Comparison of ENCODE assay signal across 1 cellular context in the genomic region with DNA sequence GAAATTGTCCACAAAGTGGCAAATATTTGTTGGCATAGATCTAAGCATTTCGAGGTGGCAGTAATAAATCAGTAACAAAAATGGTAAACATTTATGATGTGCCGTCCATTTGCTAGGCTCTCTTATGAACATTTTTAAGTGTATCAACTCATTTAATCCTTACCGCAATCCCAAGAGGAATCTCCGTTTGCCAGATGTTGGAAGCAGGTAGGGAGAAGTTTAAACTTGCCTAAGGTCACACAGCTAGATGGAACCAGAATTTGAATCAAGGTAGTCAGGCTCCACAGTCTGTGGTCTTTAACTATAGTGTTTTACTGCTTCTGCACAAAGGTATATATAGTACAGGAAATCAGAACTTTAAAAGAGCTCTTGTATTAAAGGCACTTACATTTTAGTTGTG.
TF ChIP-seq lines count a peak whose summit lies in the region.

No MANE protein-coding gene starts in this region.

TF ChIP-seq in H1, 55 proteins besides CTCF, POLR2A, EP300 and RAD21 (continued from another document):
- TF ChIP-seq NANOG (IDR thresholded peaks at IDR 0.05; ENCODE audit: insufficient read depth, low read depth, low read length, poor library complexity, severe bottlenecking): no peak
- TF ChIP-seq KDM4A (IDR thresholded peaks at IDR 0.05; ENCODE audit: low read depth, low read length, severe bottlenecking): no peak
- TF ChIP-seq MAFK (IDR thresholded peaks at IDR 0.05; ENCODE audit: low read depth, low read length): no peak
- TF ChIP-seq SP2 (IDR thresholded peaks at IDR 0.05; ENCODE audit: low read length): no peak
- no peak for TF ChIP-seq RXRA (IDR thresholded peaks at IDR 0.05; ENCODE audit: insufficient read depth, low read depth, low read length)
- TF ChIP-seq, protein P1, sequence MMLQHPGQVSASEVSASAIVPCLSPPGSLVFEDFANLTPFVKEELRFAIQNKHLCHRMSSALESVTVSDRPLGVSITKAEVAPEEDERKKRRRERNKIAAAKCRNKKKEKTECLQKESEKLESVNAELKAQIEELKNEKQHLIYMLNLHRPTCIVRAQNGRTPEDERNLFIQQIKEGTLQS (IDR thresholded peaks at IDR 0.05; ENCODE audit: insufficient read depth, low read depth, low read length): no peak
- TF ChIP-seq KDM1A (IDR thresholded peaks at IDR 0.05; ENCODE audit: borderline replicate concordance, low read length): no peak
- TF ChIP-seq POLR2AphosphoS5 (IDR thresholded peaks at IDR 0.05; ENCODE audit: low read depth, low read length): no peak
- TF ChIP-seq BCL11A (IDR thresholded peaks at IDR 0.05; ENCODE audit: low read depth in 2 of 2, low read length in 2 of 2): no peak
